In the genomic region with DNA sequence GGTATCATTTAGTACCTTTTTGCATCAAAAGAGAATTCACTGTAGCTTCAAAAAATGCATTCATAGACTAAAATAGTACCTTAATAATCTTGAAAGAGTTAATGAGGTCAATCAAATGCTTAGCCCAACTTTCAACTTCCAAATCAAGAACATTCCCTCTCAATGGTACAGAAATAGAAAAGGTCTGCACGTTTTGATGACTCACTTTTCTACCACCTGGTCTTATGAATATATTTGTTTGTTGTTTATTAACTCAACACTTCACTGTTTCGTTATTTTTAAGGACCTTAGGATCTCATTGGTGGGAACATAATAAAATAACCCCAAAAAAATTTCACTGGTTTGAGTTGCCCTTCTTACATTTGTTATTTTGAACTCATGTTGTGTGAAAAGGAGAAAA, we compare ENCODE assay signal across 34 cellular contexts.
"Had no signal": no experiment of that assay in that cellular context is flagged by ENCODE, and none has a peak within 500 bp of the region (broad histone marks: within the 10 kb centered on the region; RNA-seq: fewer than 3 reads in every experiment).

No MANE protein-coding gene starts in this region.

- DNase-seq: activated B cell treated with CpG ODN at 0.5 μM for 24 hours; activated CD4-positive, alpha-beta memory T cell treated with anti-CD3 and anti-CD28 coated beads for 36 hours; activated CD4-positive, alpha-beta T cell treated with anti-CD3 and anti-CD28 coated beads for 4 hours; activated CD4-positive, alpha-beta T cell treated with anti-CD3 and anti-CD28 coated beads, Interleukin-2, amount 10 ng/mL, durations not matched to agents 24 days and 14 days; activated CD4-positive, alpha-beta T cell treated with anti-CD3 and anti-CD28 coated beads, Interleukin-2, amount 50 U/mL, for 1 hour; activated CD4-positive, alpha-beta T cell treated with anti-CD3 and anti-CD28 coated beads, Interleukin-2, amount 50 U/mL, for 4 hours; activated CD4-positive, CD25-positive, alpha-beta regulatory T cell treated with anti-CD3 and anti-CD28 coated beads, Interleukin-2, amount 50 U/mL, for 72 hours; activated CD8-positive, alpha-beta memory T cell treated with anti-CD3 and anti-CD28 coated beads, Interleukin-2, amount 50 U/mL, for 4 hours; activated CD8-positive, alpha-beta T cell treated with anti-CD3 and anti-CD28 coated beads for 36 hours; activated effector memory CD4-positive, alpha-beta T cell treated with anti-CD3 and anti-CD28 coated beads, Interleukin-2, amount 50 U/mL, for 16 hours; activated gamma-delta T cell treated with Interleukin-2 at 50 U/mL for 16 hours; activated naive CD4-positive, alpha-beta T cell; activated naive CD4-positive, alpha-beta T cell treated with anti-CD3 and anti-CD28 coated beads for 36 hours; activated naive CD4-positive, alpha-beta T cell treated with anti-CD3 and anti-CD28 coated beads, Interleukin-2, amount 50 U/mL, for 16 hours; activated naive CD8-positive, alpha-beta T cell treated with anti-CD3 and anti-CD28 coated beads for 36 hours; activated T-cell treated with anti-CD3 and anti-CD28 coated beads for 4 hours; activated T-cell treated with anti-CD3 and anti-CD28 coated beads, Interleukin-2, amount 50 U/mL, for 1 hour; activated T-cell treated with anti-CD3 and anti-CD28 coated beads, Interleukin-2, amount 50 U/mL, for 4 hours; activated T-cell treated with anti-CD3 and anti-CD28 coated beads, Interleukin-2, amount 50 U/mL, for 72 hours; adrenal gland; amniotic stem cell; aorta; body of pancreas; caudate nucleus; T-helper 2 cell; T-helper 9 cell had no signal

- H3K27ac ChIP-seq: adrenal gland, body of pancreas, cardiac muscle cell, VCaP had no signal

- H3K9me3 ChIP-seq: body of pancreas had no signal

- H3K36me3 ChIP-seq: adrenal gland, cardiac muscle cell had no signal

- H3K27me3 ChIP-seq: body of pancreas had no signal

- H3K4me1 ChIP-seq: adrenal gland, body of pancreas had no signal

- H3K4me3 ChIP-seq: adrenal gland, body of pancreas, cardiac muscle cell had no signal

- ATAC-seq: activated CD8-positive, alpha-beta T cell treated with anti-CD3 and anti-CD28 coated beads for 36 hours; activated naive CD4-positive, alpha-beta T cell treated with anti-CD3 and anti-CD28 coated beads, Interleukin-2, amount 50 U/mL, for 72 hours; activated T-cell treated with anti-CD3 and anti-CD28 coated beads, Interleukin-2, amount 50 U/mL, for 4 hours; activated T-cell treated with anti-CD3 and anti-CD28 coated beads, Interleukin-2, amount 50 U/mL, for 72 hours; activated T-helper 17 cell treated with anti-CD3 and anti-CD28 coated beads, Interleukin-2, amount 50 U/mL, for 72 hours; body of pancreas had no signal

- FAIRE-seq: astrocyte, bronchial epithelial cell, colon, TTC549 had no signal
